In the genomic region with DNA sequence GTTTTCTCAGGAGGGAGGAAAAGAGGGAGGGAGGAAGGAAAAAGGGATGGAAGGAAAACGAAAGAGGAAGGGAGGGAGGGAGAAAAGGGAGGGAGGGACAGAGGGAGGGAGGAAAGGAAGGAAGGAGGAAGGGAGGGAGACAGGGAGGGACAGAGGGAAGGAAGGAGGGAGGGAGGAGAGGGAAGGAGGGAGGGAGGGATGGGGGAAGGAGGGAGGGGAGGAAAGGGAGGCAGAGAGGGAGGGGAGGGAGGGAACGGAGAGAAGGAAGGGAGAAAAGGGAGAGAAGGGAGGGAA, we compare ENCODE assay signal across 11 cellular contexts. TPM values are rescaled to one million over a fixed set of nuclear protein-coding genes. Genes with fewer than 3 reads are reported as not detected.
A peak's percentile ranks its signal among the peaks of the same experiment; 100 is the strongest.
DNase-seq lines count a peak whose midpoint lies in the region; ATAC-seq and TF ChIP-seq lines count a peak whose summit lies in the region.
"Had no signal": no experiment of that assay in that cellular context is flagged by ENCODE, and none has a peak within 500 bp of the region (broad histone marks: within the 10 kb centered on the region; RNA-seq: fewer than 3 reads in every experiment).

No MANE protein-coding gene starts in this region.

- H3K4me3 ChIP-seq in RWPE2 (ENCODE audit: severe bottlenecking) (no peak overlapping the region), fibroblast of mammary gland (ENCODE audit: control insufficient read depth, low read depth, low read length) (peak overlapping the region; percentile 36), muscle layer of colon (ENCODE audit: low read depth in 1 of 2, low read length in 2 of 2) (peak overlapping the region in 1 of 2 donors; percentile 58), tibial artery (peak overlapping the region; percentile 32 to 36), MG63 (no peak overlapping the region)

- DNase-seq in RWPE2 (ENCODE audit: low spot score), result no peak
- DNase-seq in fibroblast of mammary gland (ENCODE audit: low read depth), result peak; percentile 52
- no peak for DNase-seq in tibial artery
- no peak for DNase-seq in MG63
- no peak for DNase-seq in GOT3 (lab: John Stamatoyannopoulos, UW)
- DNase-seq in KG1 (lab: John Stamatoyannopoulos, UW), result no peak
- DNase-seq: DMS153, immature natural killer cell, NCI-H2081, OCI-M1 had no signal

- intact Hi-C loops in tibial artery (cut with DNase I; ENCODE audit: low total_unique reads), result no loop called here

- H3K27me3 ChIP-seq in RWPE2 (ENCODE audit: insufficient read depth, poor library complexity, severe bottlenecking), result no peaks in the 10 kb centered on the region
- H3K27me3 ChIP-seq in muscle layer of colon (ENCODE audit: control insufficient read depth in 1 of 2, insufficient read depth in 2 of 2, low read length in 2 of 2), result no peaks in the 10 kb centered on the region
- H3K27me3 ChIP-seq in tibial artery, result no peaks in the 10 kb centered on the region
- no peaks in the 10 kb centered on the region for H3K27me3 ChIP-seq in MG63

- peak overlapping the region; percentile 61 for H3K9ac ChIP-seq in muscle layer of colon (ENCODE audit: low read length)

- peaks cover 43% of the 10 kb centered on the region for H3K36me3 ChIP-seq in RWPE2 (ENCODE audit: low read depth)
- H3K36me3 ChIP-seq in muscle layer of colon (ENCODE audit: insufficient read depth, low read length), result peaks cover 37% of the 10 kb centered on the region
- peaks cover 40% of the 10 kb centered on the region in 3 donors for H3K36me3 ChIP-seq in tibial artery
- H3K36me3 ChIP-seq in MG63, result peaks cover 74% of the 10 kb centered on the region

- no peak for ATAC-seq in RWPE2 (ENCODE audit: low read depth)

- H3K9me3 ChIP-seq in RWPE2 (ENCODE audit: severe bottlenecking) (no peaks in the 10 kb centered on the region), muscle layer of colon (ENCODE audit: low read length) (no peaks in the 10 kb centered on the region), tibial artery (no peaks in the 10 kb centered on the region), MG63 (no peaks in the 10 kb centered on the region)

- no peak for TF ChIP-seq CTCF in RWPE2 (IDR thresholded peaks at IDR 0.05; ENCODE audit: poor library complexity, severe bottlenecking)
- TF ChIP-seq CTCF in fibroblast of mammary gland (conservative IDR thresholded peaks at IDR 0.05; ENCODE audit: control insufficient read depth, insufficient read depth, low read depth, low read length), result no peak
- no peak for TF ChIP-seq CTCF in tibial artery (IDR thresholded peaks at IDR 0.05)

- H3K4me1 ChIP-seq in RWPE2 (ENCODE audit: insufficient read depth, poor library complexity, severe bottlenecking) (peaks cover 5% of the 10 kb centered on the region), muscle layer of colon (ENCODE audit: insufficient read depth, low read length) (no peaks in the 10 kb centered on the region), tibial artery (peaks cover 0 to 29% (median 7%) of the 10 kb centered on the region in 4 donors)

- H3K27ac ChIP-seq in RWPE2 (ENCODE audit: poor library complexity, severe bottlenecking) (peak overlapping the region; percentile 28), muscle layer of colon (ENCODE audit: low read depth, low read length) (no peak overlapping the region), tibial artery (peak overlapping the region; percentile 68 to 75)

RNA-seq across cellular contexts. Expression of a gene that starts 15.4 kb away (rescaled TPM):
- total RNA-seq in MG63 (2014; rRNA removed; shearing (Covaris generic); ENCODE audit: low replicate concordance), result 18.6 and 30.3 TPM in 2 replicates

RNA-seq across cellular contexts. Expression of a gene that starts 15.4 kb away (rescaled TPM):
- total RNA-seq in MG63 (2014; rRNA removed; shearing (Covaris generic); ENCODE audit: low replicate concordance), result 58.1 and 59.7 TPM in 2 replicates

Comparison
In these comparisons a context has a peak if more than half of its experiments do, and no peak if none do; other contexts are left out.
1. H3K4me3 ChIP-seq: peak in fibroblast of mammary gland (single experiment) and tibial artery (2 of 2); none in RWPE2 (single experiment) and MG63 (single experiment).